In the genomic region with DNA sequence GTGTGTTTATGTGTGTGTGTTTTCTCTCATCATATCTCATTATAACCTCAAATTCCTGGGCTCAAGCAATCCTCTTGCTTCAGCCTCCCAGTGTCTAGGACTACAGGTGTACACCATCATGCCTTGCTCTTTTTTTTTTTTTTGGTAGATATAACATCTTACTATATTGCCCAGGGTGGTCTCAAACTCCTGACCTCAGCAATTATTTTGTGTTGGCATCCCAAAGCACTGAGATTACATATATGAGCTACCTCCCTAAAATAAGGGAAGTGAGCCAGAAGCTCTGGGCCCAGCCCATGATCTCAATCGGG, we compare ENCODE assay signal across 1 cellular context.
TF ChIP-seq lines count a peak whose summit lies in the region.

No MANE protein-coding gene starts in this region.

TF ChIP-seq in K562, 482 proteins besides CTCF, POLR2A, EP300 and RAD21:
- TF ChIP-seq MAFK (IDR thresholded peaks at IDR 0.05; ENCODE audit: low read length): peak; percentile 18; the same call in 1 of the 2 replicates
- TF ChIP-seq ZNF316 (IDR thresholded peaks at IDR 0.05): peak; percentile 79
- TF ChIP-seq MAFF (IDR thresholded peaks at IDR 0.05; ENCODE audit: low read length): peak; percentile 72
- no peak for TF ChIP-seq ZNF764 (CRISPR knock-in tag; IDR thresholded peaks at IDR 0.05; ENCODE audit: low read depth)
